8 cellular contexts compared by ENCODE assay signal in genomic region chr5:137754236-137754960, GRCh38. TPM values are rescaled to one million over a fixed set of nuclear protein-coding genes. Genes with fewer than 3 reads are reported as not detected.
DNase-seq lines count a peak whose midpoint lies in the region; ATAC-seq lines count a peak whose summit lies in the region.

HNRNPA0 (minus strand) TSS chr5:137754363; CDS start chr5:137754066, 297 bp downstream.

- peaks cover 9% of the 10 kb centered on the region for H3K36me3 ChIP-seq in CD8-positive, alpha-beta memory T cell (ENCODE audit: insufficient read depth, low read length)

- H3K27me3 Mint-ChIP-seq in CD8-positive, alpha-beta memory T cell, result peaks cover 4 to 10% of the 10 kb centered on the region in 2 donors

- peak within 1 kb of the TSS; percentile 97 to 100 (median 99) for H3K4me3 Mint-ChIP-seq in CD8-positive, alpha-beta memory T cell

- H3K36me3 Mint-ChIP-seq in CD8-positive, alpha-beta memory T cell, result peaks cover 0 to 41% (median 4%) of the 10 kb centered on the region in 3 donors

- H3K9me3 Mint-ChIP-seq in CD8-positive, alpha-beta memory T cell, result no peaks in the 10 kb centered on the region

- peak within 1 kb of the TSS; percentile 100 for H3K27ac ChIP-seq in CD8-positive, alpha-beta memory T cell (ENCODE audit: low read depth, low read length)

- peak within 1 kb of the TSS; percentile 98 for H3K4me3 ChIP-seq in CD8-positive, alpha-beta memory T cell (ENCODE audit: low read length)

- peak; percentile 95 to 99 (median 98) for DNase-seq in CD8-positive, alpha-beta memory T cell
- DNase-seq in HS-27A (ENCODE audit: low read depth) (peak; percentile 79), NK-92 (lab: John Stamatoyannopoulos, UW; ENCODE audit: unreplicated experiment) (peak; percentile 71), medulla oblongata (ENCODE audit: extremely low spot score) (peak; percentile 98)
- peak; percentile 90 to 97 for DNase-seq in activated CD8-positive, alpha-beta memory T cell treated with anti-CD3 and anti-CD28 coated beads for 1 hour (ENCODE audit: extremely low read depth in 1 of 2, low read depth in 1 of 2)
- peak; percentile 94 for DNase-seq in effector CD8-positive, alpha-beta T cell (lab: John Stamatoyannopoulos, UW)
- DNase-seq in stimulated activated CD8-positive, alpha-beta memory T cell treated with anti-CD3 and anti-CD28 coated beads, Interleukin-12 subunit alpha, Interleukin-12 subunit beta, amount 100 ng/mL, for 1 hour (ENCODE audit: low read depth), result peak; percentile 96

- H3K27me3 ChIP-seq in CD8-positive, alpha-beta memory T cell (ENCODE audit: insufficient read depth, low read length, poor library complexity, severe bottlenecking), result no peaks in the 10 kb centered on the region

- ATAC-seq in GM19467 (IDR thresholded peaks at IDR 0.05; ENCODE audit: unreplicated experiment), result peak; percentile 77

- peak within 1 kb of the TSS; percentile 99 to 100 (median 100) for H3K27ac Mint-ChIP-seq in CD8-positive, alpha-beta memory T cell

- CTCF ChIA-PET in CD8-positive, alpha-beta memory T cell (lab: Charles Lee), result interaction anchor here (1.0 to 2.5 kb wide), 7 partner anchors 12 to 276 kb away, joined by 3 to 25 read pairs (median 3); partner anchors contain the start of gene KLHL3

- peaks cover 31 to 40% (median 38%) of the 10 kb centered on the region in 3 donors for H3K4me1 Mint-ChIP-seq in CD8-positive, alpha-beta memory T cell

- POLR2A ChIA-PET in CD8-positive, alpha-beta memory T cell (lab: Charles Lee), result interaction anchor here (0.6 to 2.6 kb wide), 10 partner anchors 14 to 599 kb away, joined by 3 to 23 read pairs (median 4); partner anchors contain the start of genes KIF20A and KLHL3

- peaks cover 29% of the 10 kb centered on the region for H3K4me1 ChIP-seq in CD8-positive, alpha-beta memory T cell (ENCODE audit: insufficient read depth, low read length)

- no peaks in the 10 kb centered on the region for H3K9me3 ChIP-seq in CD8-positive, alpha-beta memory T cell (ENCODE audit: low read length)

RNA-seq across cellular contexts. Expression of gene HNRNPA0, which starts in this region (rescaled TPM):
- total RNA-seq in CD8-positive, alpha-beta memory T cell, result 10 to 100 TPM; 42.7 to 45.9 TPM
- 20.1 TPM for polyA plus RNA-seq in CD8-positive, alpha-beta memory T cell

Comparison
In these comparisons a context has a peak if more than half of its experiments do, and no peak if none do; other contexts are left out.
1. Peak in every context shown above with its lines: DNase-seq, ATAC-seq, H3K4me3 ChIP-seq and H3K27ac ChIP-seq.